In genomic region chr2:240362216-240362755, GRCh38 we compare ENCODE assay signal across 2 cellular contexts.
A peak's percentile ranks its signal among the peaks of the same experiment; 100 is the strongest.
TF ChIP-seq lines count a peak whose summit lies in the region.

No MANE protein-coding gene starts in this region.

TF ChIP-seq in IMR-90, 13 proteins besides CTCF, POLR2A, EP300 and RAD21:
- TF ChIP-seq CEBPB (IDR thresholded peaks at IDR 0.05; ENCODE audit: low read depth, low read length): no peak
- TF ChIP-seq CHD1 (IDR thresholded peaks at IDR 0.05; ENCODE audit: low read depth, low read length): no peak
- TF ChIP-seq, protein P1, sequence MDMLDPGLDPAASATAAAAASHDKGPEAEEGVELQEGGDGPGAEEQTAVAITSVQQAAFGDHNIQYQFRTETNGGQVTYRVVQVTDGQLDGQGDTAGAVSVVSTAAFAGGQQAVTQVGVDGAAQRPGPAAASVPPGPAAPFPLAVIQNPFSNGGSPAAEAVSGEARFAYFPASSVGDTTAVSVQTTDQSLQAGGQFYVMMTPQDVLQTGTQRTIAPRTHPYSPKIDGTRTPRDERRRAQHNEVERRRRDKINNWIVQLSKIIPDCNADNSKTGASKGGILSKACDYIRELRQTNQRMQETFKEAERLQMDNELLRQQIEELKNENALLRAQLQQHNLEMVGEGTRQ (IDR thresholded peaks at IDR 0.05; ENCODE audit: low read depth, low read length): no peak
- TF ChIP-seq ELK1 (IDR thresholded peaks at IDR 0.05; ENCODE audit: borderline replicate concordance, low read depth, low read length): no peak
- no peak for TF ChIP-seq MXI1 (IDR thresholded peaks at IDR 0.05; ENCODE audit: borderline replicate concordance, low read depth, low read length)
- no peak for TF ChIP-seq FOS (IDR thresholded peaks at IDR 0.05; ENCODE audit: low read depth, low read length)
- no peak for TF ChIP-seq MAZ (IDR thresholded peaks at IDR 0.05; ENCODE audit: borderline replicate concordance, low read depth, low read length)
- no peak for TF ChIP-seq SMC3 (IDR thresholded peaks at IDR 0.05; ENCODE audit: low read depth, low read length)

TF ChIP-seq in HepG2, 621 proteins besides CTCF, POLR2A, EP300 and RAD21:
- TF ChIP-seq, protein P2, sequence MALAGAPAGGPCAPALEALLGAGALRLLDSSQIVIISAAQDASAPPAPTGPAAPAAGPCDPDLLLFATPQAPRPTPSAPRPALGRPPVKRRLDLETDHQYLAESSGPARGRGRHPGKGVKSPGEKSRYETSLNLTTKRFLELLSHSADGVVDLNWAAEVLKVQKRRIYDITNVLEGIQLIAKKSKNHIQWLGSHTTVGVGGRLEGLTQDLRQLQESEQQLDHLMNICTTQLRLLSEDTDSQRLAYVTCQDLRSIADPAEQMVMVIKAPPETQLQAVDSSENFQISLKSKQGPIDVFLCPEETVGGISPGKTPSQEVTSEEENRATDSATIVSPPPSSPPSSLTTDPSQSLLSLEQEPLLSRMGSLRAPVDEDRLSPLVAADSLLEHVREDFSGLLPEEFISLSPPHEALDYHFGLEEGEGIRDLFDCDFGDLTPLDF (CRISPR knock-in tag; IDR thresholded peaks at IDR 0.05): no peak
- TF ChIP-seq, protein P3, sequence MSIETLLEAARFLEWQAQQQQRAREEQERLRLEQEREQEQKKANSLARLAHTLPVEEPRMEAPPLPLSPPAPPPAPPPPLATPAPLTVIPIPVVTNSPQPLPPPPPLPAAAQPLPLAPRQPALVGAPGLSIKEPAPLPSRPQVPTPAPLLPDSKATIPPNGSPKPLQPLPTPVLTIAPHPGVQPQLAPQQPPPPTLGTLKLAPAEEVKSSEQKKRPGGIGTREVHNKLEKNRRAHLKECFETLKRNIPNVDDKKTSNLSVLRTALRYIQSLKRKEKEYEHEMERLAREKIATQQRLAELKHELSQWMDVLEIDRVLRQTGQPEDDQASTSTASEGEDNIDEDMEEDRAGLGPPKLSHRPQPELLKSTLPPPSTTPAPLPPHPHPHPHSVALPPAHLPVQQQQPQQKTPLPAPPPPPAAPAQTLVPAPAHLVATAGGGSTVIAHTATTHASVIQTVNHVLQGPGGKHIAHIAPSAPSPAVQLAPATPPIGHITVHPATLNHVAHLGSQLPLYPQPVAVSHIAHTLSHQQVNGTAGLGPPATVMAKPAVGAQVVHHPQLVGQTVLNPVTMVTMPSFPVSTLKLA (IDR thresholded peaks at IDR 0.05): peak; percentile 92
